8 cellular contexts compared by ENCODE assay signal in genomic region chr19:5131031-5131865, GRCh38.
A peak's percentile ranks its signal among the peaks of the same experiment; 100 is the strongest.
DNase-seq lines count a peak whose midpoint lies in the region; ATAC-seq and TF ChIP-seq lines count a peak whose summit lies in the region.

No MANE protein-coding gene starts in this region.

- H3K36me3 ChIP-seq in BLaER1 treated with 17β-estradiol and CSF1 and Interleukin-3, amounts not matched to agents 10 nM and 100 nM: peaks cover 28 to 47% (median 38%) of the 10 kb centered on the region in 11 experiments; a peak in 21 of 22 replicates
- peaks cover 0 to 10% of the 10 kb centered on the region in 2 donors for H3K36me3 ChIP-seq in body of pancreas (replicated peaks in 1 of 2; ENCODE audit: insufficient read depth in 1 of 2, low read depth in 2 of 2)

- peak overlapping the region; percentile 72 to 98 (median 94) for H3K4me2 ChIP-seq in BLaER1 treated with 17β-estradiol and CSF1 and Interleukin-3, amounts not matched to agents 10 nM and 100 nM

- ATAC-seq in HG03354 (IDR thresholded peaks at IDR 0.05; ENCODE audit: poor library complexity, severe bottlenecking, unreplicated experiment) (peak; percentile 24), body of pancreas (no peak), HG03457 (IDR thresholded peaks at IDR 0.05; ENCODE audit: unreplicated experiment) (no peak)

- peak; percentile 55 for TF ChIP-seq POLR2A in GM19099 (IDR thresholded peaks at IDR 0.05; ENCODE audit: extremely low read depth, insufficient read length, low read depth)
- TF ChIP-seq POLR2A in body of pancreas (IDR thresholded peaks at IDR 0.05): no peak

- no peak for DNase-seq in body of pancreas
- no peak for DNase-seq in anterior cingulate cortex (lab: John Stamatoyannopoulos, UW)
- DNase-seq in superior temporal gyrus (ENCODE audit: extremely low spot score): no peak
- DNase-seq in NCI-H146 treated with DMSO at 0.1 percent for 48 hours (lab: John Stamatoyannopoulos, UW; ENCODE audit: unreplicated experiment): no peak

- H3K9me3 ChIP-seq in BLaER1 treated with 17β-estradiol and CSF1 and Interleukin-3, amounts not matched to agents 10 nM and 100 nM (replicated peaks in 1 of 11): no peaks in the 10 kb centered on the region
- H3K9me3 ChIP-seq in body of pancreas: no peaks in the 10 kb centered on the region

- no peak for TF ChIP-seq CTCF in body of pancreas (IDR thresholded peaks at IDR 0.05)

- peak overlapping the region in 9 of 11 experiments; percentile 15 to 57 (median 38); a peak in 15 of 22 replicates for H3K9ac ChIP-seq in BLaER1 treated with 17β-estradiol and CSF1 and Interleukin-3, amounts not matched to agents 10 nM and 100 nM

- intact Hi-C loops in body of pancreas (cut with DNase I): no loop called here

- WGBS in body of pancreas, 2 donors: 67 to 94% methylated on average over 14 to 24 of the region's 30 CpGs

- H3K4me1 ChIP-seq in BLaER1 treated with 17β-estradiol and CSF1 and Interleukin-3, amounts not matched to agents 10 nM and 100 nM: peaks cover 63 to 78% (median 76%) of the 10 kb centered on the region in 10 experiments
- H3K4me1 ChIP-seq in body of pancreas: peaks cover 59% of the 10 kb centered on the region

- peaks cover 90 to 98% (median 96%) of the 10 kb centered on the region in 11 experiments for H4K20me1 ChIP-seq in BLaER1 treated with 17β-estradiol and CSF1 and Interleukin-3, amounts not matched to agents 10 nM and 100 nM

- H3K4me3 ChIP-seq in BLaER1 treated with 17β-estradiol and CSF1 and Interleukin-3, amounts not matched to agents 10 nM and 100 nM: peak overlapping the region in 1 of 10 experiments; percentile 38; a peak in 2 of 20 replicates
- no peak overlapping the region for H3K4me3 ChIP-seq in body of pancreas

- peaks cover 0 to 20% (median 0%) of the 10 kb centered on the region in 11 experiments; a peak in 3 of 22 replicates for H3K27me3 ChIP-seq in BLaER1 treated with 17β-estradiol and CSF1 and Interleukin-3, amounts not matched to agents 10 nM and 100 nM
- H3K27me3 ChIP-seq in body of pancreas: no peaks in the 10 kb centered on the region

- H3K27ac ChIP-seq in BLaER1 treated with 17β-estradiol and CSF1 and Interleukin-3, amounts not matched to agents 10 nM and 100 nM: peak overlapping the region in 9 of 11 experiments; percentile 8 to 67 (median 48); a peak in 14 of 22 replicates
- H3K27ac ChIP-seq in body of pancreas: peak overlapping the region; percentile 34 to 87 (median 43)
